Comparison of ENCODE assay signal across 8 cellular contexts in genomic region chr19:46016426-46017094, GRCh38. TPM values are rescaled to one million over a fixed set of nuclear protein-coding genes. Genes with fewer than 3 reads are reported as not detected.
A peak's percentile ranks its signal among the peaks of the same experiment; 100 is the strongest.
DNase-seq lines count a peak whose midpoint lies in the region; ATAC-seq lines count a peak whose summit lies in the region.

No MANE protein-coding gene starts in this region.

- CTCF ChIA-PET in activated CD8-positive, alpha-beta T cell treated with anti-CD3 and anti-CD28 coated beads, Interleukin-2, amount 10 ng/mL, durations not matched to agents 7 days and 5 days (lab: Charles Lee) = interaction anchor here (0.8 to 4.3 kb wide), 13 partner anchors 8 to 252 kb away, joined by 3 to 44 read pairs (median 5); partner anchors contain the start of genes CCDC61, MYPOP and SIX5

- H3K27ac Mint-ChIP-seq in activated CD8-positive, alpha-beta T cell treated with anti-CD3 and anti-CD28 coated beads, Interleukin-2, amount 10 ng/mL, durations not matched to agents 7 days and 5 days = peak overlapping the region; percentile 68
- no peak overlapping the region for H3K27ac Mint-ChIP-seq in memory B cell

- POLR2A ChIA-PET in activated CD8-positive, alpha-beta T cell treated with anti-CD3 and anti-CD28 coated beads, Interleukin-2, amount 10 ng/mL, durations not matched to agents 7 days and 5 days (lab: Charles Lee) = no interaction called here

- peaks cover 17% of the 10 kb centered on the region for H3K4me1 Mint-ChIP-seq in activated CD8-positive, alpha-beta T cell treated with anti-CD3 and anti-CD28 coated beads, Interleukin-2, amount 10 ng/mL, durations not matched to agents 7 days and 5 days (ENCODE audit: low read depth)
- H3K4me1 Mint-ChIP-seq in memory B cell = peaks cover 18% of the 10 kb centered on the region

- DNase-seq in DMS79 treated with DMSO at 0.1 percent for 48 hours (lab: John Stamatoyannopoulos, UW) = peak; percentile 84
- peak; percentile 85 for DNase-seq in NCI-H510A treated with DMSO at 0.1 percent for 48 hours (lab: John Stamatoyannopoulos, UW)
- peak; percentile 87 for DNase-seq in activated CD8-positive, alpha-beta T cell treated with anti-CD3 and anti-CD28 coated beads, Interleukin-2, amount 10 ng/mL, durations not matched to agents 7 days and 5 days
- DNase-seq in effector CD8-positive, alpha-beta T cell (lab: John Stamatoyannopoulos, UW) = peak; percentile 68
- DNase-seq in memory B cell (ENCODE audit: low spot score in 2 of 2) = peak; percentile 75 to 80
- DNase-seq in stimulated activated CD8-positive, alpha-beta memory T cell treated with anti-CD3 and anti-CD28 coated beads, Interleukin-12 subunit alpha, Interleukin-12 subunit beta, amount 100 ng/mL, for 1 hour (ENCODE audit: low read depth) = peak; percentile 68

- H3K4me3 Mint-ChIP-seq in activated CD8-positive, alpha-beta T cell treated with anti-CD3 and anti-CD28 coated beads, Interleukin-2, amount 10 ng/mL, durations not matched to agents 7 days and 5 days = peak overlapping the region; percentile 81
- H3K4me3 Mint-ChIP-seq in memory B cell = peak overlapping the region; percentile 88

- H3K27me3 Mint-ChIP-seq in activated CD8-positive, alpha-beta T cell treated with anti-CD3 and anti-CD28 coated beads, Interleukin-2, amount 10 ng/mL, durations not matched to agents 7 days and 5 days (ENCODE audit: low read depth) = peaks cover 13% of the 10 kb centered on the region
- H3K27me3 Mint-ChIP-seq in memory B cell = peaks cover 15% of the 10 kb centered on the region

- H3K9me3 Mint-ChIP-seq in activated CD8-positive, alpha-beta T cell treated with anti-CD3 and anti-CD28 coated beads, Interleukin-2, amount 10 ng/mL, durations not matched to agents 7 days and 5 days (ENCODE audit: insufficient read depth) = no peaks in the 10 kb centered on the region
- H3K9me3 Mint-ChIP-seq in memory B cell = no peaks in the 10 kb centered on the region

- H3K36me3 Mint-ChIP-seq in activated CD8-positive, alpha-beta T cell treated with anti-CD3 and anti-CD28 coated beads, Interleukin-2, amount 10 ng/mL, durations not matched to agents 7 days and 5 days (ENCODE audit: low read depth) = peaks cover 14% of the 10 kb centered on the region
- H3K36me3 Mint-ChIP-seq in memory B cell = peaks cover 8% of the 10 kb centered on the region

- ATAC-seq in HG03139 (IDR thresholded peaks at IDR 0.05; ENCODE audit: unreplicated experiment) (peak; percentile 44), memory B cell (ENCODE audit: low read depth) (peak; percentile 75), GM19452 (IDR thresholded peaks at IDR 0.05; ENCODE audit: unreplicated experiment) (no peak)
- peak; percentile 70 for ATAC-seq in activated CD8-positive, alpha-beta T cell treated with anti-CD3 and anti-CD28 coated beads, Interleukin-2, amount 10 ng/mL, durations not matched to agents 7 days and 5 days

RNA-seq across cellular contexts. Expression of gene PGLYRP1, which starts 6.3 kb away (rescaled TPM):
- total RNA-seq in activated CD8-positive, alpha-beta T cell treated with anti-CD3 and anti-CD28 coated beads, Interleukin-2, amount 10 ng/mL, durations not matched to agents 7 days and 5 days = not detected

RNA-seq across cellular contexts. Expression of gene CCDC61, which starts 21.3 kb away (rescaled TPM):
- 10 to 100 TPM; 26.3 to 29.2 TPM for total RNA-seq in activated CD8-positive, alpha-beta T cell treated with anti-CD3 and anti-CD28 coated beads, Interleukin-2, amount 10 ng/mL, durations not matched to agents 7 days and 5 days

RNA-seq across cellular contexts. Expression of gene IGFL4, which starts 24.2 kb away (rescaled TPM):
- total RNA-seq in activated CD8-positive, alpha-beta T cell treated with anti-CD3 and anti-CD28 coated beads, Interleukin-2, amount 10 ng/mL, durations not matched to agents 7 days and 5 days = not detected

RNA-seq across cellular contexts. Expression of gene NOVA2, which starts 42.9 kb away (rescaled TPM):
- total RNA-seq in activated CD8-positive, alpha-beta T cell treated with anti-CD3 and anti-CD28 coated beads, Interleukin-2, amount 10 ng/mL, durations not matched to agents 7 days and 5 days = not detected
